ENCODE assay signal across 9 cellular contexts in the genomic region with DNA sequence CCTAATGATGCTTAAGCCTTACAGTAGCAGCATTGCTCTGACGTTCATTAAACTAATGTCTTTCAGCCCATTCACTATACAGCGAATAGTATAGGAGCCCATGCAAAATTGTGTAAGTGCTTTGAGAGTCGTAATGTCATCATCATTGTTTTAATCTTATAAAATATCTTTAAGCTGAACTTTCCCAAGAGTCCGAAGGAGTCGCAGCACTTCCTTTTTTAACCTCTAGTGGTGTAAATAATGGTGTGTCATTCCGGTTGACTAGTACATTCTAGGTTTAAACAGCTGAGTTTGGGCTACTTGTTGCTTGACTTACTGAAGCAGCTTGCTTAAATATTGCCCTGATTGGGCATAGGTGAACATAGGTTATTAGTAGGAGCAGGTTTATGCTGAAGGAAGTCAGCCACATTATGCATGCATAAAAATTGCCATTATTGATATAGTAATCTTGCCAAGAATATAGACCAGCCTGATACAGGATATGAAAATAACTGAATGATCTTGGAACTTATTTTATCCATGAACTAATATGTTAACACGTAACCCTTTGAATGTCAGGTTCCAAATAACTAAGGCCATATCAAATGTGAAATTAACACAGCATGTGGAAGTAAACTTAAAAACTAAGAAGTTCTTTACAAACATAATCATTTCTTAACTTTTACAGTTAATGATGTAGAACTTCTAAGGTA. TPM values are rescaled to one million over a fixed set of nuclear protein-coding genes. Genes with fewer than 3 reads are reported as not detected.
A peak's percentile ranks its signal among the peaks of the same experiment; 100 is the strongest.
DNase-seq lines count a peak whose midpoint lies in the region; ATAC-seq and TF ChIP-seq lines count a peak whose summit lies in the region.
"Had no signal": no experiment of that assay in that cellular context is flagged by ENCODE, and none has a peak within 500 bp of the region (broad histone marks: within the 10 kb centered on the region; RNA-seq: fewer than 3 reads in every experiment).

No MANE protein-coding gene starts in this region.

- H3K9me3 ChIP-seq in IMR-90 (ENCODE audit: control insufficient read depth, insufficient read depth, low read length) (no peaks in the 10 kb centered on the region), endodermal cell (ENCODE audit: control insufficient read depth, low read length) (no peaks in the 10 kb centered on the region)

- H3K14ac ChIP-seq in IMR-90 (replicated peaks; ENCODE audit: low read depth, low read length): peak overlapping the region; percentile 74; the same call in 1 of the 2 replicates

- TF ChIP-seq RAD21 in IMR-90 (IDR thresholded peaks at IDR 0.05; ENCODE audit: low read length): peak; percentile 43

- peak overlapping the region in 2 of 3 donors; percentile 92 to 93 for H3K4me3 Mint-ChIP-seq in T-cell
- no peak overlapping the region for H3K4me3 Mint-ChIP-seq in endodermal cell
- H3K4me3 Mint-ChIP-seq in nephron: peak overlapping the region; percentile 90 to 97 (median 94)

- no TSS peak for BruUV-seq in IMR-90 (replicated peaks; lab: Mats Ljungman, UMichigan)

- H3K27me3 ChIP-seq in IMR-90 (ENCODE audit: control insufficient read depth, insufficient read depth, low read length) (no peaks in the 10 kb centered on the region), endodermal cell (ENCODE audit: control insufficient read depth, insufficient read depth, low read length, poor library complexity, severe bottlenecking) (no peaks in the 10 kb centered on the region)

- H3K4me1 Mint-ChIP-seq in T-cell: peaks cover 27 to 60% (median 42%) of the 10 kb centered on the region in 3 donors
- peaks cover 30% of the 10 kb centered on the region for H3K4me1 Mint-ChIP-seq in endodermal cell
- H3K4me1 Mint-ChIP-seq in nephron: peaks cover 33% of the 10 kb centered on the region

- H3K36me3 Mint-ChIP-seq in T-cell (peaks cover 6% of the 10 kb centered on the region), endodermal cell (ENCODE audit: low read depth) (peaks cover 31% of the 10 kb centered on the region), nephron (ENCODE audit: low read depth) (peaks cover 10% of the 10 kb centered on the region)

- peaks cover 45% of the 10 kb centered on the region for H4K20me1 ChIP-seq in IMR-90 (ENCODE audit: insufficient read depth, low read length)

- peak overlapping the region; percentile 26; the same call in 1 of the 2 replicates for H3K4ac ChIP-seq in IMR-90 (ENCODE audit: low read depth, low read length)

- WGBS in IMR-90 (ENCODE audit: extremely low coverage in 2 of 2, insufficient read length in 1 of 2), 2 experiments: 0% methylated on average over 1 of the region's 7 CpGs; no CpG with 5 or more reads in 1 of the 2 experiments
- 9 to 33% methylated on average over 3 to 5 of the region's 7 CpGs for WGBS in endodermal cell (ENCODE audit: insufficient coverage in 1 of 2, insufficient read length in 1 of 2), 2 experiments

- no peak overlapping the region for H2AK5ac ChIP-seq in IMR-90 (ENCODE audit: low read depth, low read length)

- TF ChIP-seq CTCF in IMR-90 (conservative IDR thresholded peaks at IDR 0.05; ENCODE audit: low read depth, low read length) (peak; percentile 54), endodermal cell (conservative IDR thresholded peaks at IDR 0.05) (peak; percentile 82), nephron (IDR thresholded peaks at IDR 0.05; ENCODE audit: unreplicated experiment in 3 of 3) (peak; percentile 36 to 46 (median 43))

- H4K8ac ChIP-seq in IMR-90 (ENCODE audit: low read depth in 2 of 2, low read length in 2 of 2): no peak overlapping the region

- peak overlapping the region; percentile 96 for H3K4me2 ChIP-seq in IMR-90 (ENCODE audit: low read depth, low read length)

- in situ Hi-C loops in IMR-90 (cut with MboI; ENCODE audit: low sequenced_read_pairs): loop anchor here (5.0 kb wide), 1 partner anchor 178 kb away; no protein-coding TSS in a partner anchor

- no peak overlapping the region for H2BK20ac ChIP-seq in IMR-90 (ENCODE audit: low read depth, low read length)

- H2BK5ac ChIP-seq in IMR-90 (ENCODE audit: low read depth, low read length, poor library complexity, severe bottlenecking): peak overlapping the region; percentile 25

- H3K9me1 ChIP-seq in IMR-90 (ENCODE audit: insufficient read depth, low read length): no peaks in the 10 kb centered on the region

- H3K27me3 Mint-ChIP-seq in T-cell (no peaks in the 10 kb centered on the region), endodermal cell (ENCODE audit: insufficient read depth) (no peaks in the 10 kb centered on the region), nephron (ENCODE audit: low read depth) (peaks cover 4% of the 10 kb centered on the region)
- H3K27me3 Mint-ChIP-seq: memory B cell had no signal

- H3K27ac ChIP-seq in IMR-90 (ENCODE audit: insufficient read depth, low read length): no peak overlapping the region
- no peak overlapping the region for H3K27ac ChIP-seq in endodermal cell (ENCODE audit: low read depth, low read length)

- peaks cover 0 to 26% of the 10 kb centered on the region in 2 experiments; a peak in 2 of 4 replicates for H3K79me1 ChIP-seq in IMR-90 (ENCODE audit: low read depth in 1 of 2, low read length in 2 of 2)

- CTCF ChIA-PET in IMR-90 (lab: Yijun Ruan, JAX) (interaction anchor here (1.1 to 1.5 kb wide), 3 partner anchors 29 to 132 kb away, joined by 3 to 5 read pairs (median 3); no protein-coding TSS in a partner anchor), T-cell (lab: Charles Lee) (interaction anchor here (0.6 to 1.6 kb wide), 14 partner anchors 12 to 180 kb away, joined by 3 to 7 read pairs (median 4); no protein-coding TSS in a partner anchor)

- TF ChIP-seq POLR2A in IMR-90 (IDR thresholded peaks at IDR 0.05; ENCODE audit: low read depth, low read length): no peak

- H2AFZ ChIP-seq in IMR-90 (replicated peaks; ENCODE audit: low read length, poor library complexity): no peak overlapping the region

- no peaks in the 10 kb centered on the region for H3K36me3 ChIP-seq in IMR-90 (ENCODE audit: control insufficient read depth, insufficient read depth, low read length)
- peaks cover 6% of the 10 kb centered on the region for H3K36me3 ChIP-seq in endodermal cell (ENCODE audit: control insufficient read depth, insufficient read depth, low read length)

- H3K18ac ChIP-seq in IMR-90 (ENCODE audit: low read depth, low read length): no peak overlapping the region

- no peak overlapping the region for H3K56ac ChIP-seq in IMR-90 (ENCODE audit: extremely low read depth, insufficient read depth, low read length)

- H3K4me1 ChIP-seq in IMR-90 (ENCODE audit: control insufficient read depth, insufficient read depth, low read length) (no peaks in the 10 kb centered on the region; the same call in 1 of the 2 replicates), endodermal cell (ENCODE audit: control insufficient read depth, insufficient read depth, low read length) (peaks cover 6% of the 10 kb centered on the region)

- H3K9ac ChIP-seq in IMR-90 (ENCODE audit: low read depth, low read length): peak overlapping the region; percentile 81; the same call in 1 of the 2 replicates
- peak overlapping the region; percentile 64 for H3K9ac ChIP-seq in endodermal cell (ENCODE audit: extremely low read depth, low read length, poor library complexity, severe bottlenecking)

- ATAC-seq in IMR-90 (ENCODE audit: low read depth) (no peak), T-cell (replicated peaks in 1 of 4) (peak in 1 of 4 experiments; percentile 5), GM18861 (IDR thresholded peaks at IDR 0.05; ENCODE audit: unreplicated experiment) (no peak)

- H4K5ac ChIP-seq in IMR-90 (ENCODE audit: low read depth, low read length): no peak overlapping the region

- H3K9me3 Mint-ChIP-seq in T-cell (no peaks in the 10 kb centered on the region), endodermal cell (no peaks in the 10 kb centered on the region), nephron (no peaks in the 10 kb centered on the region)
- H3K9me3 Mint-ChIP-seq: memory B cell had no signal

- no peak overlapping the region for H2BK120ac ChIP-seq in IMR-90 (ENCODE audit: low read depth, low read length)

- dilution Hi-C loops in IMR-90 (cut with HindIII; ENCODE audit: low sequenced_read_pairs, unreplicated experiment): no loop called here

- POLR2A ChIA-PET in IMR-90 (lab: Charles Lee; ENCODE audit: unreplicated experiment) (interaction anchor here (0.5 kb wide), 2 partner anchors 251 to 525 kb away, joined by 3 to 8 read pairs; no protein-coding TSS in a partner anchor), T-cell (lab: Charles Lee) (interaction anchor here (0.5 to 1.5 kb wide), 10 partner anchors 12 to 88 kb away, joined by 3 to 6 read pairs (median 3); no protein-coding TSS in a partner anchor)

- H3K23ac ChIP-seq in IMR-90 (ENCODE audit: low read depth, low read length): peak overlapping the region; percentile 93; the same call in 1 of the 2 replicates

- intact Hi-C loops in IMR-90 (cut with micrococcal nuclease): loop anchor here (5.0 kb wide), 4 partner anchors 37 to 827 kb away; no protein-coding TSS in a partner anchor

- DNase-seq in NCI-H345 (lab: John Stamatoyannopoulos, UW) (peak; percentile 4), NCI-H345 treated with DMSO at 0.1 percent for 48 hours (lab: John Stamatoyannopoulos, UW; ENCODE audit: unreplicated experiment) (no peak), IMR-90 (peak; percentile 81), T-cell (peak in 10 of 34 experiments; percentile 4 to 49 (median 16)), endodermal cell (no peak), epidermal melanocyte (ENCODE audit: insufficient read length, low spot score) (no peak)

- H2AK9ac ChIP-seq in IMR-90 (replicated peaks; ENCODE audit: low read depth, low read length, poor library complexity): no peak overlapping the region

- no peak overlapping the region for H4K91ac ChIP-seq in IMR-90 (ENCODE audit: insufficient read depth, low read depth, low read length)

- H3K4me3 ChIP-seq in IMR-90 (ENCODE audit: insufficient read depth, low read depth, low read length): peak overlapping the region; percentile 65
- peak overlapping the region; percentile 99 for H3K4me3 ChIP-seq in endodermal cell (ENCODE audit: low read length)

- H3K27ac Mint-ChIP-seq in T-cell (peak overlapping the region; percentile 89 to 94), endodermal cell (no peak overlapping the region), nephron (peak overlapping the region; percentile 24 to 28 (median 25))

- no peak overlapping the region for H2BK15ac ChIP-seq in IMR-90 (ENCODE audit: low read depth, low read length)

TF ChIP-seq in IMR-90, 13 proteins besides CTCF, POLR2A, EP300 and RAD21:
- TF ChIP-seq NFE2L2 (IDR thresholded peaks at IDR 0.05; ENCODE audit: low read depth, low read length) (peak; percentile 28; the same call in 1 of the 2 replicates), CEBPB (IDR thresholded peaks at IDR 0.05; ENCODE audit: low read depth, low read length) (peak; percentile 78), MAFK (IDR thresholded peaks at IDR 0.05; ENCODE audit: low read depth, low read length) (no peak)

RNA-seq across cellular contexts. Expression of a gene that starts 2.6 kb away (rescaled TPM):
- total RNA-seq in IMR-90 (2012; rRNA removed) (38.3 and 42.8 TPM in 2 replicates), T-cell (100 to 1,000 TPM; 168 to 287 (median 179) TPM), endodermal cell (100 to 1,000 TPM; 199 to 412 TPM)
- polyA plus RNA-seq in IMR-90 (2012; rRNA removed): 28.3 and 36.9 TPM in 2 replicates
- polyA plus RNA-seq in IMR-90 (2012; cell fraction: cytosol; rRNA removed): 12.2 and 22.4 TPM in 2 replicates
- 45.1 and 55.1 TPM in 2 replicates for polyA plus RNA-seq in IMR-90 (2012; cell fraction: nucleus; rRNA removed; ENCODE audit: low replicate concordance)
- polyA plus RNA-seq in endodermal cell (2013, experiment 1 of 2): 111 TPM
- 108 TPM for polyA plus RNA-seq in endodermal cell (2013, experiment 2 of 2)

Comparison
In these comparisons a context has a peak if more than half of its experiments do, and no peak if none do; other contexts are left out.
1. DNase-seq: peak in NCI-H345 (single experiment) and IMR-90 (single experiment); none in NCI-H345 treated with DMSO at 0.1 percent for 48 hours (single experiment), endodermal cell (single experiment) and epidermal melanocyte (single experiment).
2. Peak in every context shown above with its lines, with median percentiles within 50 percentile points of each other: CTCF ChIP-seq.